In the genomic region with DNA sequence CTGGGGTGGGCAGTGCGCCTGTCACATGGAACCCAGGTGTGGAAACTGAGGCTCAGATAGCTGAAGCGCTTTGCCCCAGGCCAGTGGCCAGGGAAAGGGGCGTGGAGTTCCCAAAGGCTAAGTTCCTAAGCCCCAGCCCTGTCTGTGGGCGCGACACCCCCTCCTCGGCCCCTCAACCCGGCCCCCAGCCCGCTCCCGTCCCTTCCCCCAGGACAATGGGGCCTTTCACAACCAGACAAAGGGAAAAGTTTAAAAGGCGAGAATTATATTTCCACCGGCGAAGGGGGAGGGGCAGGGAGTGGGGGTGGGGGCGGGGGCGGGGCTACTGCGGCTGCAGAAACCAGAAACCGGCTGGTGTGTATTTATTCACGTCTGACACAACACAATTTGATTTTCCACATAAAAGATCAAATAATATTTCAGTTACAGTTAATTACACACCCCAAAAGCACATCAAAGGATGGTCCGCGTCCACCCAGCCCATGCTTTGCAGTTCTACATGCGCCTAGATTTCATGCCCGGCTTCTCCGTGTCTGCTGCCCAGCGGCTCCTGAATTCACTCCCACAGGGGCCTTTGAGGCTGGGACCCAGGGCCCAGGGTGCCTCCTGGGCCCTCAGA, we compare ENCODE assay signal across 16 cellular contexts.
DNase-seq lines count a peak whose midpoint lies in the region; ATAC-seq and TF ChIP-seq lines count a peak whose summit lies in the region.
"Had no signal": no experiment of that assay in that cellular context is flagged by ENCODE, and none has a peak within 500 bp of the region (broad histone marks: within the 10 kb centered on the region; RNA-seq: fewer than 3 reads in every experiment).

No MANE protein-coding gene starts in this region.

- DNase-seq in GM23338 (ENCODE audit: low spot score) (no peak), dorsolateral prefrontal cortex (peak in 1 of 10 donors; percentile 20), neural crest cell (ENCODE audit: low read depth, low spot score) (peak; percentile 45), left cardiac atrium (no peak), adrenal gland (no peak), HEK293T (ENCODE audit: extremely low spot score) (no peak)
- DNase-seq: CD8-positive, alpha-beta T cell; KG1; NCI-H1436 treated with DMSO at 0.1 percent for 48 hours; NCI-H2081; NCI-H226; NCI-H524 treated with DMSO at 0.1 percent for 48 hours; SHP77 treated with DMSO at 0.1 percent for 48 hours had no signal

- no peak overlapping the region for H3K4me3 ChIP-seq in GM23338
- peak overlapping the region in 2 of 59 donors; percentile 20 to 27 for H3K4me3 ChIP-seq in dorsolateral prefrontal cortex
- H3K4me3 ChIP-seq in adrenal gland, result no peak overlapping the region

- H3K27me3 ChIP-seq in GM23338 (ENCODE audit: insufficient read depth), result peaks cover 20% of the 10 kb centered on the region
- H3K27me3 ChIP-seq in dorsolateral prefrontal cortex, result peaks cover 0 to 42% (median 8%) of the 10 kb centered on the region in 45 donors
- peaks cover 14% of the 10 kb centered on the region for H3K27me3 ChIP-seq in adrenal gland

- H3F3A ChIP-seq in GM23338 (replicated peaks; ENCODE audit: low read depth), result no peaks in the 10 kb centered on the region; the same call in 1 of the 2 replicates

- no peak overlapping the region for H3K4me2 ChIP-seq in GM23338

- H3K79me2 ChIP-seq in GM23338 (replicated peaks; ENCODE audit: insufficient read depth), result no peaks in the 10 kb centered on the region

- H3K4me1 Mint-ChIP-seq in GM23338 (peaks cover 18% of the 10 kb centered on the region), neural crest cell (peaks cover 62% of the 10 kb centered on the region)

- no peaks in the 10 kb centered on the region; the same call in 1 of the 2 replicates for H3K4me1 ChIP-seq in GM23338 (ENCODE audit: insufficient read depth)
- H3K4me1 ChIP-seq in adrenal gland (replicated peaks in 1 of 2), result no peaks in the 10 kb centered on the region

- H3K9me3 Mint-ChIP-seq in GM23338, result no peaks in the 10 kb centered on the region
- no peaks in the 10 kb centered on the region for H3K9me3 Mint-ChIP-seq in neural crest cell
- H3K9me3 Mint-ChIP-seq: CD8-positive, alpha-beta T cell had no signal

- H2AFZ ChIP-seq in GM23338, result no peak overlapping the region

- ATAC-seq in GM23338, result peak; percentile 21; the same call in 2 of the 3 replicates
- no peak for ATAC-seq in left cardiac atrium
- ATAC-seq: CD8-positive, alpha-beta T cell; HepG2 had no signal

- no peaks in the 10 kb centered on the region for H3K9me2 ChIP-seq in GM23338 (ENCODE audit: insufficient read depth)

- H3K27ac Mint-ChIP-seq in GM23338 (no peak overlapping the region), neural crest cell (ENCODE audit: unreplicated experiment) (no peak overlapping the region)
- H3K27ac Mint-ChIP-seq: B cell; CD8-positive, alpha-beta T cell had no signal

- 57 to 63% (median 59%) methylated on average over 15 to 23 of the region's 23 CpGs for WGBS in adrenal gland, 4 donors

- CTCF ChIA-PET in HEK293T (lab: Yijun Ruan, JAX), result no interaction called here

- no peak for TF ChIP-seq POLR2A in adrenal gland (IDR thresholded peaks at IDR 0.05)

- H4K20me1 ChIP-seq in GM23338 (replicated peaks; ENCODE audit: insufficient read depth), result no peaks in the 10 kb centered on the region

- TF ChIP-seq CTCF in GM23338 (conservative IDR thresholded peaks at IDR 0.05; ENCODE audit: low read depth in 2 of 2) (no peak), dorsolateral prefrontal cortex (IDR thresholded peaks at IDR 0.05 in 54 of 56, conservative IDR thresholded peaks at IDR 0.05 in 2 of 56; ENCODE audit: low read depth in 1 of 56, partially characterized antibody in 56 of 56) (no peak), neural crest cell (conservative IDR thresholded peaks at IDR 0.05) (no peak), adrenal gland (IDR thresholded peaks at IDR 0.05) (no peak)

- intact Hi-C loops in dorsolateral prefrontal cortex (cut with DNase I), result no loop called here
- intact Hi-C loops in left cardiac atrium (cut with DNase I), result no loop called here
- intact Hi-C loops in adrenal gland (cut with DNase I), result no loop called here

- H3K27me3 Mint-ChIP-seq in GM23338 (ENCODE audit: insufficient read depth, low read depth, poor library complexity) (peaks cover 24% of the 10 kb centered on the region), neural crest cell (ENCODE audit: low read depth) (no peaks in the 10 kb centered on the region)

- H3K9me3 ChIP-seq in adrenal gland (replicated peaks in 1 of 3), result no peaks in the 10 kb centered on the region

- POLR2A ChIA-PET in HEK293T (lab: Yijun Ruan, JAX), result no interaction called here

- no peaks in the 10 kb centered on the region for H3K36me3 Mint-ChIP-seq in GM23338 (ENCODE audit: low read depth)
- no peaks in the 10 kb centered on the region for H3K36me3 Mint-ChIP-seq in neural crest cell (ENCODE audit: low read depth)
- H3K36me3 Mint-ChIP-seq: CD8-positive, alpha-beta T cell had no signal

- no peak overlapping the region for H3K4me3 Mint-ChIP-seq in GM23338
- H3K4me3 Mint-ChIP-seq in neural crest cell, result no peak overlapping the region
- H3K4me3 Mint-ChIP-seq: B cell; CD8-positive, alpha-beta T cell had no signal

- no peak overlapping the region for H3K27ac ChIP-seq in GM23338 (ENCODE audit: low read depth)
- H3K27ac ChIP-seq in dorsolateral prefrontal cortex, result peak overlapping the region in 30 of 59 donors; percentile 29 to 82 (median 68)
- peak overlapping the region; percentile 33 for H3K27ac ChIP-seq in temporal lobe (ENCODE audit: low read depth, low read length)
- H3K27ac ChIP-seq in adrenal gland, result no peak overlapping the region

- no peaks in the 10 kb centered on the region for H3K36me3 ChIP-seq in GM23338 (ENCODE audit: insufficient read depth)
- no peaks in the 10 kb centered on the region for H3K36me3 ChIP-seq in adrenal gland (replicated peaks in 1 of 2)

TF ChIP-seq in HEK293T, 16 proteins besides CTCF, POLR2A, EP300 and RAD21:
- TF ChIP-seq ZNF384 (IDR thresholded peaks at IDR 0.05) (no peak), SUZ12 (IDR thresholded peaks at IDR 0.05) (no peak), FOXK2 (IDR thresholded peaks at IDR 0.05) (no peak), BHLHE40 (IDR thresholded peaks at IDR 0.05; ENCODE audit: borderline replicate concordance) (no peak), CTBP1 (IDR thresholded peaks at IDR 0.05; ENCODE audit: borderline replicate concordance) (no peak), FOXA1 (IDR thresholded peaks at IDR 0.05) (no peak), ELF4 (IDR thresholded peaks at IDR 0.05) (no peak), HDGF (IDR thresholded peaks at IDR 0.05; ENCODE audit: borderline replicate concordance) (no peak), LEF1 (IDR thresholded peaks at IDR 0.05; ENCODE audit: borderline replicate concordance) (no peak), ARNT (IDR thresholded peaks at IDR 0.05) (no peak), NFRKB (IDR thresholded peaks at IDR 0.05) (no peak), L3MBTL2 (conservative IDR thresholded peaks at IDR 0.05) (no peak), FOXM1 (IDR thresholded peaks at IDR 0.05; ENCODE audit: borderline replicate concordance) (no peak), SP1 (IDR thresholded peaks at IDR 0.05) (no peak), TARDBP (IDR thresholded peaks at IDR 0.05) (no peak)
- TF ChIP-seq, protein P1, sequence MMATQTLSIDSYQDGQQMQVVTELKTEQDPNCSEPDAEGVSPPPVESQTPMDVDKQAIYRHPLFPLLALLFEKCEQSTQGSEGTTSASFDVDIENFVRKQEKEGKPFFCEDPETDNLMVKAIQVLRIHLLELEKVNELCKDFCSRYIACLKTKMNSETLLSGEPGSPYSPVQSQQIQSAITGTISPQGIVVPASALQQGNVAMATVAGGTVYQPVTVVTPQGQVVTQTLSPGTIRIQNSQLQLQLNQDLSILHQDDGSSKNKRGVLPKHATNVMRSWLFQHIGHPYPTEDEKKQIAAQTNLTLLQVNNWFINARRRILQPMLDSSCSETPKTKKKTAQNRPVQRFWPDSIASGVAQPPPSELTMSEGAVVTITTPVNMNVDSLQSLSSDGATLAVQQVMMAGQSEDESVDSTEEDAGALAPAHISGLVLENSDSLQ (IDR thresholded peaks at IDR 0.05), result no peak

Comparison
In these comparisons a context has a peak if more than half of its experiments do, and no peak if none do; other contexts are left out.
1. H3K27ac ChIP-seq: peak in dorsolateral prefrontal cortex (30 of 59) and temporal lobe (single experiment); none in GM23338 (single experiment) and adrenal gland (0 of 5).